In genomic region chr13:92612892-92613291, GRCh38 we compare ENCODE assay signal across 35 cellular contexts.
"Had no signal": no experiment of that assay in that cellular context is flagged by ENCODE, and none has a peak within 500 bp of the region (broad histone marks: within the 10 kb centered on the region; RNA-seq: fewer than 3 reads in every experiment).

No MANE protein-coding gene starts in this region.

- H3K36me3 ChIP-seq: MG63 had no signal

- H3K4me3 ChIP-seq: MG63 had no signal

- H3K27me3 ChIP-seq: MG63 had no signal

- H3K9me3 ChIP-seq: MG63 had no signal

- DNase-seq: Karpas-422, Kasumi-1, MG63, MM.1S, MV-4-11, NCI-H1048, NCI-H1092, NCI-H1092 treated with DMSO at 0.1 percent for 48 hours, NCI-H1105, NCI-H1105 treated with DMSO at 0.1 percent for 48 hours, NCI-H1417, NCI-H1417 treated with DMSO at 0.1 percent for 48 hours, NCI-H1436, NCI-H1436 treated with DMSO at 0.1 percent for 48 hours, NCI-H146, NCI-H1694, NCI-H1694 treated with DMSO at 0.1 percent for 48 hours, NCI-H187, NCI-H187 treated with DMSO at 0.1 percent for 48 hours, NCI-H1930, NCI-H2029, NCI-H2029 treated with DMSO at 0.1 percent for 48 hours, NCI-H2081, NCI-H2081 treated with DMSO at 0.1 percent for 48 hours, NCI-H2107, NCI-H2171, NCI-H2171 treated with DMSO at 0.1 percent for 48 hours, NCI-H2227 treated with DMSO at 0.1 percent for 48 hours, NCI-H226, NCI-H345, NCI-H446, NCI-H446 treated with DMSO at 0.1 percent for 48 hours, NCI-H510A, NCI-H510A treated with DMSO at 0.1 percent for 48 hours, NCI-H524 had no signal
